In genomic region chr11:65884716-65885092, GRCh38 we compare ENCODE assay signal across 8 cellular contexts. TPM values are rescaled to one million over a fixed set of nuclear protein-coding genes. Genes with fewer than 3 reads are reported as not detected.
DNase-seq lines count a peak whose midpoint lies in the region; ATAC-seq, FAIRE-seq and TF ChIP-seq lines count a peak whose summit lies in the region.

No MANE protein-coding gene starts in this region.

- intact Hi-C loops in ovary (cut with DNase I), result loop anchor here (2.0 to 10.0 kb wide), 6 partner anchors 78 to 1230 kb away; partner anchors contain the start of genes SART1 (in 2 of the 4) and KDM2A (in 1 of the 4)

- no peak for ATAC-seq in HG02571 (IDR thresholded peaks at IDR 0.05; ENCODE audit: unreplicated experiment)

- H3K27me3 ChIP-seq in ovary, result no peaks in the 10 kb centered on the region

- peak; percentile 92 to 99 (median 98) for TF ChIP-seq CTCF in ovary (IDR thresholded peaks at IDR 0.05)

- peaks cover 3% of the 10 kb centered on the region for H3K4me1 ChIP-seq in ovary (ENCODE audit: insufficient read depth)

- no peaks in the 10 kb centered on the region for H3K36me3 ChIP-seq in ovary

- no peak for TF ChIP-seq POLR2A in ovary (IDR thresholded peaks at IDR 0.05)

- no peak for TF ChIP-seq EP300 in ovary (IDR thresholded peaks at IDR 0.05)

- H3K27ac ChIP-seq in ovary, result no peak overlapping the region

- H3K9me3 ChIP-seq in ovary, result no peaks in the 10 kb centered on the region

- WGBS in ovary, 3 donors, result 17 to 24% (median 19%) methylated on average over 9 of the region's 9 CpGs

- no peak overlapping the region for H3K4me3 ChIP-seq in ovary

- no peak for FAIRE-seq in frontal cortex (lab: Jason Lieb, UNC)

- DNase-seq in EH (ENCODE audit: low read depth) (peak; percentile 75), LoVo (ENCODE audit: low spot score) (peak; percentile 74), SHP77 treated with DMSO at 0.1 percent for 48 hours (lab: John Stamatoyannopoulos, UW) (peak; percentile 43), activated gamma-delta T cell (lab: John Stamatoyannopoulos, UW) (peak; percentile 51), frontal cortex (ENCODE audit: low spot score in 2 of 2) (peak; percentile 78 to 87), ovary (peak; percentile 65 to 84 (median 77)), ureter (ENCODE audit: low spot score) (peak; percentile 76)

RNA-seq across cellular contexts. Expression of gene FIBP, which starts 3.6 kb away (rescaled TPM):
- total RNA-seq in frontal cortex (154 TPM), ovary (10 to 100 TPM; 32.5 to 71.7 (median 44.2) TPM), ureter (60.2 TPM)
- 10 to 100 TPM; 40.1 to 74.2 TPM for polyA plus RNA-seq in ovary

RNA-seq across cellular contexts. Expression of gene CTSW, which starts 5.1 kb away (rescaled TPM):
- total RNA-seq in frontal cortex (not detected), ovary (1 to 10 TPM in 2 of 7 donors, under 1 TPM in 5; 0.30 to 1.3 (median 0.81) TPM), ureter (5.7 TPM)
- under 1 TPM; 0.75 to 0.91 TPM for polyA plus RNA-seq in ovary

RNA-seq across cellular contexts. Expression of gene CCDC85B, which starts 5.8 kb away (rescaled TPM):
- total RNA-seq in frontal cortex, result 12.2 TPM
- 10 to 100 TPM; 31.5 to 85.0 (median 58.1) TPM for total RNA-seq in ovary
- polyA plus RNA-seq in ovary, result 10 to 100 TPM in 1 of 2 donors, not detected in 1; 41.5 TPM
- 20.5 TPM for total RNA-seq in ureter

RNA-seq across cellular contexts. Expression of gene EFEMP2, which starts 12.1 kb away (rescaled TPM):
- total RNA-seq in frontal cortex (13.0 TPM), ovary (100 to 1,000 TPM in 5 of 7 donors, 10 to 100 TPM in 2; 48.2 to 172 (median 144) TPM), ureter (60.0 TPM)
- polyA plus RNA-seq in ovary, result 100 to 1,000 TPM in 1 of 2 donors, 10 to 100 TPM in 1; 46.6 to 109 TPM

RNA-seq across cellular contexts. Expression of gene FOSL1, which starts 15.5 kb away (rescaled TPM):
- total RNA-seq in frontal cortex (not detected), ovary (1 to 10 TPM in 4 of 7 donors, under 1 TPM in 3; 0.61 to 9.4 (median 1.1) TPM), ureter (4.5 TPM)
- polyA plus RNA-seq in ovary, result 1 to 10 TPM in 1 of 2 donors, under 1 TPM in 1; 0.94 to 1.0 TPM
